In the genomic region with DNA sequence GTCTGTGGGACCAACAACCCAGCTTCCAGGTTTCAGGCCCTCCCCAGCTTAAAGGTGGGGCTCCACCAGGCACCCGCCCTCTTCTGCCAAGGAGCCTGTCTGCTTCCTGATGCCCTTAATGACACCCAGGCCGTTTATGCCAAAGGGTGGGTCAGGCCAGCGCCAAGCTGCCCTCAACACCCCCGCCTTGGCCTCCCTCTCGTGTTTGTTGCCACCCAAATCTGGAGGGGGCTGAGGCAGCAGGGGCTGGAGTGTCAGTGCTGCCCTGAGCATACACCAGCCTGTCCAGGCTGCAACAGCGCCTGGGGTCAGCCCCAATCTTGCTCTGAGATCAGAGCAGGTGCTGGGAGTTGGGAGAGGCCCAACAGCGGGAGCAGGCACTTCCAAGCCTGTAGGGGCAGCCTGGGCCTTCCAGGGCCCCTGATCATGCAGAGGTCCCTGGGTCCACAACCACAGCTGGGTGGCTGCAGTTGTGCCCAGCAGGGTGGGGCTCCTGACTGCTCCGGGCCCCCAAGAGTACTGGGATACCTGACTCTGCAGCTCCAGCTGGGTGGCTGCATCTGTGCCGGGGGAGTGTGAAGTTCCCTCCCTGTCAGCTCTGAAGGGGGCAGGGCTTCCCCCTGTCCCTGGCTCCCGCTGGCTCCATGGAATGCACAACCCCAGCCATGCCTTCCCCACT, we compare ENCODE assay signal across 25 cellular contexts. TPM values are rescaled to one million over a fixed set of nuclear protein-coding genes. Genes with fewer than 3 reads are reported as not detected.
DNase-seq lines count a peak whose midpoint lies in the region; ATAC-seq and TF ChIP-seq lines count a peak whose summit lies in the region.
"Had no signal": no experiment of that assay in that cellular context is flagged by ENCODE, and none has a peak within 500 bp of the region (broad histone marks: within the 10 kb centered on the region; RNA-seq: fewer than 3 reads in every experiment).

No MANE protein-coding gene starts in this region.

- no peaks in the 10 kb centered on the region for H3K9me3 ChIP-seq in prostate gland
- H3K9me3 ChIP-seq in trophoblast cell (ENCODE audit: insufficient read depth, low read depth, low read length), result peaks cover 10% of the 10 kb centered on the region
- H3K9me3 ChIP-seq: A549 had no signal

- intact Hi-C loops in cardiac septum (cut with DNase I), result no loop called here
- intact Hi-C loops in Right ventricle myocardium inferior (cut with DNase I), result no loop called here
- intact Hi-C loops in posterior vena cava (cut with DNase I), result no loop called here
- intact Hi-C loops in prostate gland (cut with DNase I), result no loop called here

- H3K18ac ChIP-seq in trophoblast cell (ENCODE audit: low read length), result no peak overlapping the region

- no peak overlapping the region for H4K8ac ChIP-seq in trophoblast cell (ENCODE audit: low read depth, low read length)

- H2AK5ac ChIP-seq in trophoblast cell (ENCODE audit: low read length), result no peak overlapping the region

- H2BK120ac ChIP-seq in trophoblast cell (ENCODE audit: insufficient read depth, low read length, poor library complexity), result no peak overlapping the region

- no peaks in the 10 kb centered on the region for H3K79me2 ChIP-seq in trophoblast cell (ENCODE audit: control insufficient read depth, insufficient read depth, low read length, poor library complexity)

- no peak overlapping the region for H3K9ac ChIP-seq in trophoblast cell (ENCODE audit: low read length)

- H3K23ac ChIP-seq in trophoblast cell (ENCODE audit: low read length), result no peak overlapping the region

- no peak overlapping the region for H3K4ac ChIP-seq in trophoblast cell (ENCODE audit: low read depth, low read length)

- TF ChIP-seq CTCF in prostate gland (IDR thresholded peaks at IDR 0.05), result no peak

- H2AFZ ChIP-seq in trophoblast cell (ENCODE audit: insufficient read depth, low read length, poor library complexity), result no peak overlapping the region

- no peaks in the 10 kb centered on the region for H3K36me3 ChIP-seq in prostate gland
- H3K36me3 ChIP-seq in trophoblast cell (ENCODE audit: control insufficient read depth in 1 of 2, insufficient read depth in 2 of 2, low read length in 2 of 2), result peaks cover 2 to 3% of the 10 kb centered on the region in 2 experiments

- H3K27ac ChIP-seq in prostate gland (no peak overlapping the region), trophoblast cell (ENCODE audit: low read depth, low read length) (no peak overlapping the region)
- H3K27ac ChIP-seq: A549 had no signal

- no peak overlapping the region for H4K91ac ChIP-seq in trophoblast cell (ENCODE audit: low read depth, low read length)

- H3K27me3 ChIP-seq in prostate gland (replicated peaks; ENCODE audit: insufficient read depth) (no peaks in the 10 kb centered on the region), trophoblast cell (ENCODE audit: insufficient read depth, low read length) (no peaks in the 10 kb centered on the region)

- no peaks in the 10 kb centered on the region for H3K79me1 ChIP-seq in trophoblast cell (ENCODE audit: low read length)

- H3K4me2 ChIP-seq in trophoblast cell (ENCODE audit: low read length), result no peak overlapping the region
- H3K4me2 ChIP-seq: A549 had no signal

- 91% methylated on average over 8 of the region's 10 CpGs for WGBS in prostate gland
- no CpG with 5 or more reads among the region's 10 CpGs for WGBS in trophoblast cell (ENCODE audit: extremely low coverage, insufficient coverage, insufficient read length)

- ATAC-seq in Right ventricle myocardium inferior (no peak), esophagus mucosa (peak; percentile 25)
- ATAC-seq: A549 had no signal

- H3K4me3 ChIP-seq in prostate gland, result no peak overlapping the region
- H3K4me3 ChIP-seq in trophoblast cell (ENCODE audit: low read depth, low read length), result no peak overlapping the region
- H3K4me3 ChIP-seq: A549 had no signal

- no peak overlapping the region for H2BK12ac ChIP-seq in trophoblast cell (ENCODE audit: low read length)

- peak; percentile 64 for DNase-seq in cardiac septum (ENCODE audit: low spot score)
- DNase-seq in Right ventricle myocardium inferior (ENCODE audit: missing footprints), result no peak
- peak; percentile 73 for DNase-seq in posterior vena cava (ENCODE audit: low spot score)
- DNase-seq in prostate gland (ENCODE audit: low spot score), result no peak
- no peak for DNase-seq in EL
- DNase-seq in trophoblast cell, result no peak
- DNase-seq: AML-193, C1 segment of cervical spinal cord, COR-L47, DMS53, HCEC 1CT, KBM-7, NCI-H1105 treated with DMSO at 0.1 percent for 48 hours, NCI-H146, NCI-H2029, NCI-H446, NCI-H524 treated with DMSO at 0.1 percent for 48 hours, NCI-H774, SHP77 had no signal

- no peak for TF ChIP-seq POLR2A in prostate gland (IDR thresholded peaks at IDR 0.05)

- no peaks in the 10 kb centered on the region for H3K4me1 ChIP-seq in prostate gland (replicated peaks)
- no peaks in the 10 kb centered on the region for H3K4me1 ChIP-seq in trophoblast cell (ENCODE audit: control insufficient read depth in 1 of 2, insufficient read depth in 2 of 2, low read length in 2 of 2)
- H3K4me1 ChIP-seq: A549 had no signal

- H4K12ac ChIP-seq in trophoblast cell (ENCODE audit: low read depth, low read length), result no peak overlapping the region

- no peak overlapping the region for H2BK5ac ChIP-seq in trophoblast cell (ENCODE audit: low read depth, low read length, poor library complexity)

- no peak overlapping the region for H3K14ac ChIP-seq in trophoblast cell (ENCODE audit: low read length)

RNA-seq across cellular contexts. Expression of a gene that starts 34.5 kb away (rescaled TPM):
- total RNA-seq in cardiac septum (102 TPM), Right ventricle myocardium inferior (57.4 TPM), esophagus mucosa (not detected), posterior vena cava (under 1 TPM; 0.28 to 0.67 TPM), prostate gland (under 1 TPM in 1 of 2 donors, not detected in 1; 0.80 TPM)
- 0.85 and 1.0 TPM in 2 replicates for polyA plus RNA-seq in trophoblast cell (2013)
- total RNA-seq: CD4-positive, alpha-beta memory T cell; H1; LHCN-M2; MCF 10A had no signal
- polyA plus RNA-seq: CD4-positive, alpha-beta memory T cell had no signal

Comparison
In these comparisons a context has a peak if more than half of its experiments do, and no peak if none do; other contexts are left out.
1. DNase-seq: peak in cardiac septum (single experiment) and posterior vena cava (single experiment); none in Right ventricle myocardium inferior (single experiment), prostate gland (single experiment), EL (single experiment) and trophoblast cell (0 of 2).
2. RNA of a gene that starts 34.5 kb away (total RNA-seq): 102 TPM in cardiac septum (single experiment) and 57.4 TPM in Right ventricle myocardium inferior (single experiment); 0.80 TPM in prostate gland, 0.28 to 0.67 TPM in posterior vena cava and not detected in esophagus mucosa (single experiment); every median in the first group is over 10 times any median in the second.